In the genomic region with DNA sequence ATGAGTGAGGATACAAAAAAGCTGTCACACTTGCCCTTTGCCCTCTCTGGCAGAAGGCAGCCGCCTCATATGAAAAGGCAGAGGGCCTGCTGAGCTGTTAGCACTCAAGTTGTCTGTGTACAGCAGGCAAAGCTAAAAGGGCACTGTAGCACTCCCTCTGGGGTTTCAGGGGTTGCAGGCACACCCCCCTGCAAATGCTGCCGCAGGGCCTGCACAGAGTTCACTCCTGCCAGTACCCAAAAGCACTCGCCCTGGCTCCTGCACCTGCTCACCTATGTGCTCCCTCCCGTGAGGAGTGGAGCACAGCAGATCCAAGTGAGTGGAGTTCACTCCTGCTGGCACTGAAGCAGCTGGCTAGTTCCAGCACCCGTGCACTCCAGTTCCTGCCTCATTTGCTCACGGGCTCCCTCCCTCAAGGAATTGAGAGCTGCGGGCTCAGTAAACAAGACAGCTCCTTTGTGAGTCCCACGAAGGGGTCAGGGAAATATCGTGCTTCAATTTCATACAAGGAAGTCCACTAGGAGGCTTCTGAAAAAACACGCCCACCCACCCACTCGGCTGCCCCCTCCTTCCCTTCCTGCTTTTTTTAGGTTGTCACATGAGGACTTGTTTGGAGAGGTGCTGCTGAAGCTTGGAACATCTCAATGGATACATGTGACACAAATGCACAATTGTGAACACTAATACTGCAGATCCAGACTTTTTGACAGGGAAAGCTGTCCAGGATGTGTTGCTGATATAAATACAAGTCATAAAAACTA, we compare ENCODE assay signal across 8 cellular contexts.
A peak's percentile ranks its signal among the peaks of the same experiment; 100 is the strongest.
DNase-seq lines count a peak whose midpoint lies in the region; ATAC-seq lines count a peak whose summit lies in the region.

No MANE protein-coding gene starts in this region.

- H3K27ac ChIP-seq in duodenal mucosa (ENCODE audit: low read depth, low read length) = no peak overlapping the region

- peak overlapping the region in 1 of 2 donors; percentile 8 for H3K9ac ChIP-seq in duodenal mucosa (ENCODE audit: low read depth in 1 of 2, low read length in 2 of 2)

- peak overlapping the region; percentile 32 to 39 for H3K4me3 ChIP-seq in duodenal mucosa (ENCODE audit: low read depth in 1 of 2, low read length in 2 of 2)

- no peaks in the 10 kb centered on the region for H3K9me3 ChIP-seq in duodenal mucosa (ENCODE audit: control insufficient read depth in 1 of 2, low read length in 2 of 2)

- H3K27me3 ChIP-seq in duodenal mucosa (ENCODE audit: control insufficient read depth in 1 of 2, insufficient read depth in 2 of 2, low read length in 2 of 2) = no peaks in the 10 kb centered on the region

- ATAC-seq in GM18909 (IDR thresholded peaks at IDR 0.05; ENCODE audit: poor library complexity, unreplicated experiment) = peak; percentile 79
- no peak for ATAC-seq in HG03565 (IDR thresholded peaks at IDR 0.05; ENCODE audit: unreplicated experiment)
- ATAC-seq in HG03457 (IDR thresholded peaks at IDR 0.05; ENCODE audit: unreplicated experiment) = no peak

- no peaks in the 10 kb centered on the region for H3K36me3 ChIP-seq in duodenal mucosa (ENCODE audit: control insufficient read depth in 1 of 2, insufficient read depth in 2 of 2, low read length in 2 of 2)

- DNase-seq in NCI-H2171 treated with DMSO at 0.1 percent for 48 hours (lab: John Stamatoyannopoulos, UW) (peak; percentile 78), midbrain (lab: John Stamatoyannopoulos, UW) (peak; percentile 47), activated gamma-delta T cell treated with Interleukin-2 at 50 U/mL for 16 hours (no peak), GM03348 (ENCODE audit: low spot score) (no peak)

- H3K4me1 ChIP-seq in duodenal mucosa (ENCODE audit: control insufficient read depth in 1 of 2, insufficient read depth in 2 of 2, low read length in 2 of 2) = peaks cover 12% of the 10 kb centered on the region in 2 donors

Comparison
In these comparisons a context has a peak if more than half of its experiments do, and no peak if none do; other contexts are left out.
1. DNase-seq: peak in NCI-H2171 treated with DMSO at 0.1 percent for 48 hours (single experiment) and midbrain (single experiment); none in activated gamma-delta T cell treated with Interleukin-2 at 50 U/mL for 16 hours (single experiment) and GM03348 (single experiment).